Comparison of ENCODE assay signal across 23 cellular contexts in the genomic region with DNA sequence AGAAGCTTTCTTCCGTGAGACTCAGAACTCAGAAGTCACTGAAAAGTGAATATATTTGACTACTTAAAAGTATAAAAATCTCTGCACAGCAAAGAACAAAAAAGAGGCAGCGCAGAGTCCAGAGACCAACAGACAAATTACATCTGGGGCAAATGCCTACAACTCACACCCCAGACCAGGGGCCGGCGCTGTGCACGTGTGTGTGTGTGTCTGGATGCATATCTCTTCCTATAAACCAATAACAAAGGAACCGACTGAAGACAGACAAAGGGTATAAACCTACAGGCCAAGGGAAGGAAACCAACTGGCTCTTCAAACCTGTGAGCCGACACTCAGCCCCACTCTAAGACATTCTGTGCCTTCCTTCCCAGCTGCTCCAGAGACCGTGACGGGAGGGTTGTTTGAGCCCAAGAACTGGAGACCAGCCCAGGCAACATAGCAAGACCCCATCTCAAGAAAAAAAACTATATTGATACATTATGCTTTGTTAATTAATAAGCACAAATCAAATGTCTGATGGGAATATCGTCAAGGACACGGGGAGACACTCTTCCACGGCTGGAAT. TPM values are rescaled to one million over a fixed set of nuclear protein-coding genes. Genes with fewer than 3 reads are reported as not detected.
"Had no signal": no experiment of that assay in that cellular context is flagged by ENCODE, and none has a peak within 500 bp of the region (broad histone marks: within the 10 kb centered on the region; RNA-seq: fewer than 3 reads in every experiment).

No MANE protein-coding gene starts in this region.

- H3K4me1 Mint-ChIP-seq: activated CD8-positive, alpha-beta memory T cell treated with anti-CD3 and anti-CD28 coated beads, Interleukin-2, amount 10 ng/mL, durations not matched to agents 7 days and 5 days; stimulated activated naive B cell treated with anti-CD40 and anti-IgM and Interleukin-4, amounts not matched to agents 10 μg/mL and 1 μg/mL and 100 μg/mL, for 72 hours had no signal

- ATAC-seq: activated CD4-positive, alpha-beta T cell treated with anti-CD3 and anti-CD28 coated beads for 36 hours; activated CD8-positive, alpha-beta memory T cell treated with anti-CD3 and anti-CD28 coated beads, Interleukin-2, amount 10 ng/mL, durations not matched to agents 7 days and 5 days; activated CD8-positive, alpha-beta T cell treated with anti-CD3 and anti-CD28 coated beads, Interleukin-2, amount 10 ng/mL, durations not matched to agents 7 days and 5 days; activated naive CD8-positive, alpha-beta T cell treated with anti-CD3 and anti-CD28 coated beads, Interleukin-2, amount 50 U/mL, for 24 hours; foreskin keratinocyte; right cardiac atrium; stimulated activated naive B cell treated with anti-CD40 and anti-IgM and Interleukin-4, amounts not matched to agents 10 μg/mL and 1 μg/mL and 100 μg/mL, for 72 hours; T-cell had no signal

- H3K27ac ChIP-seq: esophagus muscularis mucosa, foreskin keratinocyte, stomach had no signal

- H3K4me1 ChIP-seq: foreskin keratinocyte, stomach had no signal

- H3K4me3 ChIP-seq: esophagus muscularis mucosa, stomach, tibial nerve had no signal

- H3K36me3 Mint-ChIP-seq: activated CD8-positive, alpha-beta memory T cell treated with anti-CD3 and anti-CD28 coated beads, Interleukin-2, amount 10 ng/mL, durations not matched to agents 7 days and 5 days; activated naive CD4-positive, alpha-beta T cell treated with anti-CD3 and anti-CD28 coated beads, Interleukin-2, amount 50 U/mL, for 24 hours; naive B cell; stimulated activated naive B cell treated with anti-CD40 and anti-IgM and Interleukin-4, amounts not matched to agents 10 μg/mL and 1 μg/mL and 100 μg/mL, for 72 hours; T-cell had no signal

- H3K9me3 ChIP-seq: esophagus muscularis mucosa, stomach had no signal

- DNase-seq: activated CD4-positive, alpha-beta T cell treated with anti-CD3 and anti-CD28 coated beads for 36 hours; activated CD4-positive, CD25-positive, alpha-beta regulatory T cell; activated CD8-positive, alpha-beta memory T cell treated with anti-CD3 and anti-CD28 coated beads, Interleukin-2, amount 10 ng/mL, durations not matched to agents 7 days and 5 days; activated CD8-positive, alpha-beta T cell treated with anti-CD3 and anti-CD28 coated beads, Interleukin-2, amount 10 ng/mL, durations not matched to agents 7 days and 5 days; activated naive CD8-positive, alpha-beta T cell treated with anti-CD3 and anti-CD28 coated beads, Interleukin-2, amount 50 U/mL, for 24 hours; activated T-cell treated with anti-CD3 and anti-CD28 coated beads, Interleukin-2, amount 50 U/mL, for 48 hours; amygdala; central memory CD4-positive, alpha-beta T cell; foreskin keratinocyte; naive B cell; nucleus accumbens; stimulated activated CD4-positive, alpha-beta T cell treated with anti-CD3 and anti-CD28 coated beads, Interleukin-15, amount 100 ng/mL, for 24 hours; stimulated activated CD4-positive, alpha-beta T cell treated with anti-CD3 and anti-CD28 coated beads, Interleukin-2, amount 100 ng/mL, for 24 hours; stimulated activated naive B cell treated with anti-CD40 and anti-IgM and Interleukin-4, amounts not matched to agents 10 μg/mL and 1 μg/mL and 100 μg/mL, for 72 hours; stomach; T-cell had no signal

- H3K9me3 Mint-ChIP-seq: activated naive CD4-positive, alpha-beta T cell treated with anti-CD3 and anti-CD28 coated beads, Interleukin-2, amount 50 U/mL, for 24 hours; activated naive CD8-positive, alpha-beta T cell treated with anti-CD3 and anti-CD28 coated beads, Interleukin-2, amount 50 U/mL, for 24 hours; activated T-helper 2 cell treated with anti-CD3 and anti-CD28 coated beads, Interferon-gamma antibody, Interleukin-2, Interleukin-4, amounts not matched to agents 10 μg/mL and 5 μg/mL and 100 μg/mL, durations not matched to agents 14 hours and 24 hours and 36 hours; dendritic cell treated with granulocyte-macrophage colony-stimulating factor and Interleukin-4, amounts not matched to agents 40 ng/mL and 50 ng/mL, for 4 days; stimulated activated naive B cell treated with anti-CD40 and anti-IgM and Interleukin-4, amounts not matched to agents 10 μg/mL and 1 μg/mL and 100 μg/mL, for 72 hours; T-cell had no signal

- H3K27me3 ChIP-seq: esophagus muscularis mucosa, foreskin keratinocyte, stomach, tibial nerve had no signal

- H3K36me3 ChIP-seq: tibial nerve had no signal

- FAIRE-seq: islet of Langerhans had no signal

- H3K27me3 Mint-ChIP-seq: activated CD4-positive, alpha-beta T cell treated with anti-CD3 and anti-CD28 coated beads for 36 hours; activated naive CD4-positive, alpha-beta T cell treated with anti-CD3 and anti-CD28 coated beads, Interleukin-2, amount 50 U/mL, for 24 hours; activated naive CD8-positive, alpha-beta T cell treated with anti-CD3 and anti-CD28 coated beads, Interleukin-2, amount 50 U/mL, for 24 hours; dendritic cell treated with granulocyte-macrophage colony-stimulating factor and Interleukin-4, amounts not matched to agents 40 ng/mL and 50 ng/mL, for 4 days; T-cell had no signal

- H3K4me3 Mint-ChIP-seq: activated CD4-positive, alpha-beta T cell treated with anti-CD3 and anti-CD28 coated beads for 36 hours; activated CD8-positive, alpha-beta memory T cell treated with anti-CD3 and anti-CD28 coated beads, Interleukin-2, amount 10 ng/mL, durations not matched to agents 7 days and 5 days; activated CD8-positive, alpha-beta T cell treated with anti-CD3 and anti-CD28 coated beads, Interleukin-2, amount 10 ng/mL, durations not matched to agents 7 days and 5 days; activated naive CD4-positive, alpha-beta T cell treated with anti-CD3 and anti-CD28 coated beads, Interleukin-2, amount 50 U/mL, for 24 hours; activated naive CD8-positive, alpha-beta T cell treated with anti-CD3 and anti-CD28 coated beads, Interleukin-2, amount 50 U/mL, for 24 hours; dendritic cell treated with granulocyte-macrophage colony-stimulating factor and Interleukin-4, amounts not matched to agents 40 ng/mL and 50 ng/mL, for 4 days; naive B cell; stimulated activated naive B cell treated with anti-CD40 and anti-IgM and Interleukin-4, amounts not matched to agents 10 μg/mL and 1 μg/mL and 100 μg/mL, for 72 hours; T-cell had no signal

- H3K27ac Mint-ChIP-seq: activated CD4-positive, alpha-beta T cell treated with anti-CD3 and anti-CD28 coated beads for 36 hours; activated CD8-positive, alpha-beta memory T cell treated with anti-CD3 and anti-CD28 coated beads, Interleukin-2, amount 10 ng/mL, durations not matched to agents 7 days and 5 days; activated CD8-positive, alpha-beta T cell treated with anti-CD3 and anti-CD28 coated beads, Interleukin-2, amount 10 ng/mL, durations not matched to agents 7 days and 5 days; activated naive CD4-positive, alpha-beta T cell treated with anti-CD3 and anti-CD28 coated beads, Interleukin-2, amount 50 U/mL, for 24 hours; activated naive CD8-positive, alpha-beta T cell treated with anti-CD3 and anti-CD28 coated beads, Interleukin-2, amount 50 U/mL, for 24 hours; activated T-helper 2 cell treated with anti-CD3 and anti-CD28 coated beads, Interferon-gamma antibody, Interleukin-2, Interleukin-4, amounts not matched to agents 10 μg/mL and 5 μg/mL and 100 μg/mL, durations not matched to agents 14 hours and 24 hours and 36 hours; dendritic cell treated with granulocyte-macrophage colony-stimulating factor and Interleukin-4, amounts not matched to agents 40 ng/mL and 50 ng/mL, for 4 days; naive B cell; stimulated activated naive B cell treated with anti-CD40 and anti-IgM and Interleukin-4, amounts not matched to agents 10 μg/mL and 1 μg/mL and 100 μg/mL, for 72 hours; T-cell had no signal

RNA-seq across cellular contexts. Expression of gene WNT9A, which starts 18.8 kb away (rescaled TPM):
- total RNA-seq: activated CD8-positive, alpha-beta T cell treated with anti-CD3 and anti-CD28 coated beads, Interleukin-2, amount 10 ng/mL, durations not matched to agents 7 days and 5 days had no signal
